In the genomic region with DNA sequence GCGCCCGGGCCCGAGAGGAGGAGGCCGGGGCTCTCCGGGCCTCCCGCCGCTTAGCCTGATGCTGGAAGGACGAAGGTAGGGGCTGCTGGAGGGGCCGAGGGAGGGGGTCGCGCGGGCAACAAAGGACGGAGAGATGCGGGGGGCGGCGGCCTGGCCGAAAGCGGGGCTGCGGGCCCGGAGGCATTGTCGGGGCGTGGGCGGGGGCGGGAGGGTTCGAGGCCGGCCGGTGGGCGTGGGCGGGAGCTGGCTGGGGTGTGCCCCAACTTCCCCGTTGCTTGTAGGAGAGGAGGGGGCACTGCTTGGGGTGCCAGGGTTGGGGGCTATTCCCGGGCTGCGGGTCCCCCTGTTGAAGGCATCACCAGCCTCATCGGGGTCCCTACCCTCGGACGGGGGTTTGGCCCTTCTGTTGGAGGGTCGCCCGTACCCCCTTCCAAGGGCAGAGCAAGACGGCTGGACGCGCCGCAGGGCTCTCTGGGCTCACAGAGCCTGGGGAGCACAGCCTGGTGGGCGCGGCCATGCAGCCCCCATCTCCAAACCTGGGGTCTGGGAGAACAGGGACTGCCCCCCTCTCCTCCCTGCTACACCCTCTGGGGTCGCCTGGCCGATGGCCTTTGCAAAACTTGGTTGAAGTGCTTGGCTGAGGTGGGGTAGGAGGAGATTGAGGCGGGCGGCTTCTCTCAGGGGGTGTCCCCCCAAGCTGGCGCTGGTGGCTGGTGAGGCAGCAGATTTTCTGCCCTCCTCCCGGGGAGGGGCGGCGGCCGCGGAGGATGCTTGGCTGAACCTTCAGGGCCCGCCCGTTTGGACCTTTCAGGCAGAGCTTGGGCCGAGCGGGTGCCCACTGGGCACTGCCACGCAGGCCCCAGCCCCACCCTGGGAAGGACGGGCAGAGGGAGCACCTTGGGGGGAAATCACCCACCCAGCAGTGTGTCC, we compare ENCODE assay signal across 1 cellular context.
TF ChIP-seq lines count a peak whose summit lies in the region.

No MANE protein-coding gene starts in this region.

TF ChIP-seq in K562, 482 proteins besides CTCF, POLR2A, EP300 and RAD21:
- TF ChIP-seq NR2F6 (CRISPR knock-in tag; IDR thresholded peaks at IDR 0.05) = 0 out of 2 replicates have a peak, but pooled peaks have one; percentile 30
- TF ChIP-seq FIP1L1 (IDR thresholded peaks at IDR 0.05; ENCODE audit: low read depth, low read length, poor library complexity, severe bottlenecking) = peak; percentile 14
- TF ChIP-seq, protein P1, sequence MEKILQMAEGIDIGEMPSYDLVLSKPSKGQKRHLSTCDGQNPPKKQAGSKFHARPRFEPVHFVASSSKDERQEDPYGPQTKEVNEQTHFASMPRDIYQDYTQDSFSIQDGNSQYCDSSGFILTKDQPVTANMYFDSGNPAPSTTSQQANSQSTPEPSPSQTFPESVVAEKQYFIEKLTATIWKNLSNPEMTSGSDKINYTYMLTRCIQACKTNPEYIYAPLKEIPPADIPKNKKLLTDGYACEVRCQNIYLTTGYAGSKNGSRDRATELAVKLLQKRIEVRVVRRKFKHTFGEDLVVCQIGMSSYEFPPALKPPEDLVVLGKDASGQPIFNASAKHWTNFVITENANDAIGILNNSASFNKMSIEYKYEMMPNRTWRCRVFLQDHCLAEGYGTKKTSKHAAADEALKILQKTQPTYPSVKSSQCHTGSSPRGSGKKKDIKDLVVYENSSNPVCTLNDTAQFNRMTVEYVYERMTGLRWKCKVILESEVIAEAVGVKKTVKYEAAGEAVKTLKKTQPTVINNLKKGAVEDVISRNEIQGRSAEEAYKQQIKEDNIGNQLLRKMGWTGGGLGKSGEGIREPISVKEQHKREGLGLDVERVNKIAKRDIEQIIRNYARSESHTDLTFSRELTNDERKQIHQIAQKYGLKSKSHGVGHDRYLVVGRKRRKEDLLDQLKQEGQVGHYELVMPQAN (IDR thresholded peaks at IDR 0.05; ENCODE audit: borderline replicate concordance) = no peak
- TF ChIP-seq NFE2 (IDR thresholded peaks at IDR 0.05; ENCODE audit: low read depth) = 0 out of 2 replicates have a peak, but pooled peaks have one; percentile 9
- no peak for TF ChIP-seq BRD9 (IDR thresholded peaks at IDR 0.05; ENCODE audit: low read depth, partially characterized antibody)
- TF ChIP-seq ZNF324 (CRISPR knock-in tag; IDR thresholded peaks at IDR 0.05) = 0 out of 2 replicates have a peak, but pooled peaks have one; percentile 17
- TF ChIP-seq ZNF830 (CRISPR knock-in tag; IDR thresholded peaks at IDR 0.05) = peak; percentile 27; the same call in 1 of the 2 replicates
- no peak for TF ChIP-seq CHD4 (IDR thresholded peaks at IDR 0.05; ENCODE audit: insufficient read depth, insufficient replicate concordance, low read depth, low read length, poor library complexity, severe bottlenecking)
- no peak for TF ChIP-seq TOE1 (IDR thresholded peaks at IDR 0.05; ENCODE audit: borderline replicate concordance)
- TF ChIP-seq TOE1 (CRISPR knock-in tag; IDR thresholded peaks at IDR 0.05; ENCODE audit: borderline replicate concordance, low read depth) = no peak
- 0 out of 2 replicates have a peak, but pooled peaks have one; percentile 24 for TF ChIP-seq GATAD2A (IDR thresholded peaks at IDR 0.05)
- TF ChIP-seq MED1 (CRISPR knock-in tag; IDR thresholded peaks at IDR 0.05; ENCODE audit: borderline replicate concordance) = no peak
- TF ChIP-seq ZSCAN29 (IDR thresholded peaks at IDR 0.05) = no peak
- TF ChIP-seq, protein P2, sequence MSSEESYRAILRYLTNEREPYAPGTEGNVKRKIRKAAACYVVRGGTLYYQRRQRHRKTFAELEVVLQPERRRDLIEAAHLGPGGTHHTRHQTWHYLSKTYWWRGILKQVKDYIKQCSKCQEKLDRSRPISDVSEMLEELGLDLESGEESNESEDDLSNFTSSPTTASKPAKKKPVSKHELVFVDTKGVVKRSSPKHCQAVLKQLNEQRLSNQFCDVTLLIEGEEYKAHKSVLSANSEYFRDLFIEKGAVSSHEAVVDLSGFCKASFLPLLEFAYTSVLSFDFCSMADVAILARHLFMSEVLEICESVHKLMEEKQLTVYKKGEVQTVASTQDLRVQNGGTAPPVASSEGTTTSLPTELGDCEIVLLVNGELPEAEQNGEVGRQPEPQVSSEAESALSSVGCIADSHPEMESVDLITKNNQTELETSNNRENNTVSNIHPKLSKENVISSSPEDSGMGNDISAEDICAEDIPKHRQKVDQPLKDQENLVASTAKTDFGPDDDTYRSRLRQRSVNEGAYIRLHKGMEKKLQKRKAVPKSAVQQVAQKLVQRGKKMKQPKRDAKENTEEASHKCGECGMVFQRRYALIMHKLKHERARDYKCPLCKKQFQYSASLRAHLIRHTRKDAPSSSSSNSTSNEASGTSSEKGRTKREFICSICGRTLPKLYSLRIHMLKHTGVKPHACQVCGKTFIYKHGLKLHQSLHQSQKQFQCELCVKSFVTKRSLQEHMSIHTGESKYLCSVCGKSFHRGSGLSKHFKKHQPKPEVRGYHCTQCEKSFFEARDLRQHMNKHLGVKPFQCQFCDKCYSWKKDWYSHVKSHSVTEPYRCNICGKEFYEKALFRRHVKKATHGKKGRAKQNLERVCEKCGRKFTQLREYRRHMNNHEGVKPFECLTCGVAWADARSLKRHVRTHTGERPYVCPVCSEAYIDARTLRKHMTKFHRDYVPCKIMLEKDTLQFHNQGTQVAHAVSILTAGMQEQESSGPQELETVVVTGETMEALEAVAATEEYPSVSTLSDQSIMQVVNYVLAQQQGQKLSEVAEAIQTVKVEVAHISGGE (CRISPR knock-in tag; IDR thresholded peaks at IDR 0.05) = no peak
- no peak for TF ChIP-seq ETV5 (CRISPR knock-in tag; IDR thresholded peaks at IDR 0.05; ENCODE audit: low read depth)
- TF ChIP-seq ZNF57 (CRISPR knock-in tag; IDR thresholded peaks at IDR 0.05) = 0 out of 2 replicates have a peak, but pooled peaks have one; percentile 53
- peak; percentile 56 for TF ChIP-seq ZBTB7A (IDR thresholded peaks at IDR 0.05; ENCODE audit: borderline replicate concordance, control insufficient read depth, low read depth, low read length)
- TF ChIP-seq HNRNPL (IDR thresholded peaks at IDR 0.05; ENCODE audit: low read depth, low read length) = peak; percentile 93
- peak; percentile 15 for TF ChIP-seq KDM5B (IDR thresholded peaks at IDR 0.05; ENCODE audit: insufficient replicate concordance, low read depth, low read length)
- TF ChIP-seq PCBP1 (IDR thresholded peaks at IDR 0.05; ENCODE audit: low read depth, low read length, poor library complexity, severe bottlenecking) = peak; percentile 25
- TF ChIP-seq, protein P3, sequence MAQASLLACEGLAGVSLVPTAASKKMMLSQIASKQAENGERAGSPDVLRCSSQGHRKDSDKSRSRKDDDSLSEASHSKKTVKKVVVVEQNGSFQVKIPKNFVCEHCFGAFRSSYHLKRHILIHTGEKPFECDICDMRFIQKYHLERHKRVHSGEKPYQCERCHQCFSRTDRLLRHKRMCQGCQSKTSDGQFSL (CRISPR knock-in tag; IDR thresholded peaks at IDR 0.05) = peak; percentile 91
- TF ChIP-seq, protein P3 (tag; IDR thresholded peaks at IDR 0.05) = no peak
- TF ChIP-seq ZNF561 (CRISPR knock-in tag; conservative IDR thresholded peaks at IDR 0.05) = no peak
- TF ChIP-seq CCAR2 (IDR thresholded peaks at IDR 0.05; ENCODE audit: low read depth, low read length) = no peak
- TF ChIP-seq RBFOX2 (IDR thresholded peaks at IDR 0.05; ENCODE audit: low read depth, low read length) = peak; percentile 3; the same call in 1 of the 2 replicates
- peak; percentile 75 for TF ChIP-seq EGR1 (conservative IDR thresholded peaks at IDR 0.05)
- no peak for TF ChIP-seq RAD51 (IDR thresholded peaks at IDR 0.05; ENCODE audit: borderline replicate concordance, low read depth)
TF ChIP-seq in K562: peak in this region for 14.
